Comparison of ENCODE assay signal across 8 cellular contexts in the genomic region with DNA sequence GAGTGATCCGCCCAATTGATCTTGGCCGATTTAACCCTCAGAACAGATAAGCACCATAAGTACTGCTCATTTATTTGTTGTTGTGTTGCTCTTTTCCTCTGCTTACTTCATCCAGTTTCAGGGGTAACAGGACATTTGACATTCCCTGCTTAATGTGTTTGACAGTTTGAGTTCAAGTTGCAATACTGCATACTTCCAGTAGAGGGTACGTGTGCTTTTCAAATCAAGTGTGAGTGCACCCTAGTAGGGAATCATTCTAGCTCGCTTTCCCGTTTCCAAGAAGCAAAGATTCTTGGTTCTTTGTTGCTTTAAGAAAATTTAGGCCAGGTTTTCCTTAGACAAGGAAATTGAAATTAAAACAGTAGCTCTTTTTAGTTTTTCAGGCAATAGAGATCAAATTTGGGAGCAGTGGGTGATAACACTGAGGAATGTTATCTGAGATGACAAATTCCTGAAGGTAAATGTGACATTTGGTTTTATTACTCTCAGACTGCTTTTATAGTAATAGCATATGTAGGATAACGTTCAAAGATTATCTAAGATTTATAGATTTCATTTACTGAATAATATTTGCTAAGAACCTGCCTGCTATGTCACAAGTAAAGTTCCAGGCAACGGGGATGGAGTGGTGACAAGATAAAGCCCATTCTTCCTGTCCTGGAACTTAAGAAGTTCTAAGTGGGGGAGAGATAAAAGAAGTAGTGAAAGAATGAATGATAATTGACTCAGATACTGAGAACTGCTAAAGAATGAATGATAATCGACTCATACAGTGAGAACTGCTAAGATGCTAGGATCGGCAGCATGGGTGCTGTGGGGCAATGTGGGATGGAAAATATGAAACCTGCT.
DNase-seq lines count a peak whose midpoint lies in the region; ATAC-seq and TF ChIP-seq lines count a peak whose summit lies in the region.

No MANE protein-coding gene starts in this region.

- no peak overlapping the region for H3K27ac ChIP-seq in RWPE1

- CTCF ChIA-PET in RWPE1 (lab: Yijun Ruan, JAX), result interaction anchor here (0.5 to 1.6 kb wide), 6 partner anchors 226 to 684 kb away, joined by 3 to 7 read pairs (median 4); a partner anchor contains a TSS

- DNase-seq in ELF-1 (ENCODE audit: low read depth, low spot score), result peak; percentile 23
- DNase-seq in GM20000 (ENCODE audit: low spot score), result peak; percentile 33
- DNase-seq in HuH-7 (ENCODE audit: low spot score), result peak; percentile 2
- DNase-seq in RWPE1 (ENCODE audit: low spot score), result peak; percentile 18
- peak; percentile 82 for DNase-seq in fibroblast of mammary gland (ENCODE audit: low read depth)
- no peak for DNase-seq in omental fat pad (ENCODE audit: low spot score)
- DNase-seq in activated naive CD4-positive, alpha-beta T cell (lab: John Stamatoyannopoulos, UW), result no peak
- no peak for DNase-seq in islet precursor cell

- H3K4me3 ChIP-seq in fibroblast of mammary gland (ENCODE audit: control insufficient read depth, low read depth, low read length), result no peak overlapping the region

- POLR2A ChIA-PET in RWPE1 (lab: Yijun Ruan, JAX; ENCODE audit: low non-redundant PET), result no interaction called here

- TF ChIP-seq CTCF in GM20000 (IDR thresholded peaks at IDR 0.05; ENCODE audit: extremely low read depth, missing control alignments), result peak; percentile 62
- TF ChIP-seq CTCF in RWPE1 (conservative IDR thresholded peaks at IDR 0.05; ENCODE audit: low read depth), result peak; percentile 86
- TF ChIP-seq CTCF in fibroblast of mammary gland (conservative IDR thresholded peaks at IDR 0.05; ENCODE audit: control insufficient read depth, insufficient read depth, low read depth, low read length), result peak; percentile 97
- TF ChIP-seq CTCF in omental fat pad (IDR thresholded peaks at IDR 0.05), result peak in 2 of 3 donors; percentile 24 to 49

- ATAC-seq in omental fat pad (ENCODE audit: low FRiP score), result no peak

Comparison
In these comparisons a context has a peak if more than half of its experiments do, and no peak if none do; other contexts are left out.
1. DNase-seq: peak in ELF-1 (single experiment), GM20000 (single experiment), HuH-7 (single experiment), RWPE1 (single experiment) and fibroblast of mammary gland (single experiment); none in omental fat pad (single experiment), activated naive CD4-positive, alpha-beta T cell (0 of 4) and islet precursor cell (single experiment).
2. CTCF ChIP-seq: peak in every context shown above with its lines; median percentile 97 in fibroblast of mammary gland; 86 in RWPE1; 62 in GM20000; 36 in omental fat pad.